ENCODE assay signal across 8 cellular contexts in the genomic region with DNA sequence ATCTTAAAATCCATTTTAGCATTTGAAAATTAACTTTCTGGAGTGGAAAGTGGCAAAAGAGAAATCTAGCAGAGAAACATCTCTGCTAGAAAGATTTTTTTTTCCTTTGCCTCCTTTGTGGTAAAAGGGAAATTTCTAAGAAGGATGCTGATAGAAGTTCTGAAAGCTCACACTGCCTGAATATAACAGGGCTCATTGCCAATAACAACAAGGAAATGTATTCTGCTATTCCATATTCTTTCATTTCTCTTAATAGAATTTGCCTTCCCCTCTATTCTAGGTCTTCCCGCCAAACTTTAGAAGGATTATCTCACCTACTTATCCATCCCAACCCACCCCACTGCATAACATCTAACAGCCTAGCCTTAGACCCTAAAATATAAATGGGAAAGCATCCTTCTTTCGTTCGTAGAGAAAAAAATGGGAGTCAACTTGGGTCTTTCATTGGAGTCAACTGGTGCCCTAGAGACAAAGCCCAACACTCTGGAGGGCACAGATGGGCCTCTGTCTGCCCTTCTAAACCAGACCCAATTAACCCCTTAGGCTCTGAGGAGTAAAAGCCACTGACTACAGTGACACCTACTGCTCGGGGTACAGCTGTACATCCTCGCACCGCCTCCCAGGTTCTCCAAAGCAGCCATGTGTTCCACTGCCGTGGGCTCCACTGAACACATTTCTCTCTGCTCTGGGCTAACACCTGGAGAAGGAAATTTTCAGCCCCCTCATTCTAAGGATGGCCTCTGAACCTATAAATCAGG.
DNase-seq lines count a peak whose midpoint lies in the region; ATAC-seq, FAIRE-seq and TF ChIP-seq lines count a peak whose summit lies in the region.

No MANE protein-coding gene starts in this region.

- peaks cover 61% of the 10 kb centered on the region for H3K4me1 Mint-ChIP-seq in astrocyte (ENCODE audit: low read depth, unreplicated experiment)

- peaks cover 19% of the 10 kb centered on the region for H3K4me1 ChIP-seq in astrocyte (ENCODE audit: insufficient read depth, low read length)
- H3K4me1 ChIP-seq in right lobe of liver, result peaks cover 0 to 14% (median 4%) of the 10 kb centered on the region in 4 donors

- TF ChIP-seq CTCF in astrocyte (IDR thresholded peaks at IDR 0.05; ENCODE audit: insufficient read depth, low read depth, low read length) (peak; percentile 22), right lobe of liver (IDR thresholded peaks at IDR 0.05) (peak in 2 of 4 donors; percentile 15 to 18)

- peak overlapping the region; percentile 72 for H3K27ac Mint-ChIP-seq in astrocyte (ENCODE audit: unreplicated experiment)

- TF ChIP-seq POLR2A in right lobe of liver (IDR thresholded peaks at IDR 0.05), result no peak

- FAIRE-seq in astrocyte (lab: Jason Lieb, UNC), result peak; percentile 32

- H3K79me2 ChIP-seq in astrocyte (ENCODE audit: insufficient read depth, low read length), result no peaks in the 10 kb centered on the region

- no peak overlapping the region for H3K4me3 Mint-ChIP-seq in astrocyte (ENCODE audit: unreplicated experiment)

- H3K27ac ChIP-seq in astrocyte (ENCODE audit: low read depth, low read length) (no peak overlapping the region), right lobe of liver (peak overlapping the region in 1 of 3 donors; percentile 39)

- WGBS in right lobe of liver (ENCODE audit: insufficient coverage, low coverage, low lambda C conversion rate, missing lambda C conversion rate), result 61% methylated on average over 4 of the region's 7 CpGs

- intact Hi-C loops in right lobe of liver (cut with DNase I), result no loop called here

- H3K27me3 ChIP-seq in astrocyte (ENCODE audit: insufficient read depth, low read length) (no peaks in the 10 kb centered on the region), right lobe of liver (no peaks in the 10 kb centered on the region)

- H3K36me3 Mint-ChIP-seq in astrocyte (ENCODE audit: low read depth, unreplicated experiment), result no peaks in the 10 kb centered on the region

- ATAC-seq in right lobe of liver (peak in 1 of 4 donors; percentile 14), HG03196 (IDR thresholded peaks at IDR 0.05; ENCODE audit: unreplicated experiment) (no peak), GM18520 (IDR thresholded peaks at IDR 0.05; ENCODE audit: unreplicated experiment) (no peak)

- H3K4me3 ChIP-seq in astrocyte (ENCODE audit: insufficient read depth, low read depth, low read length), result peak overlapping the region; percentile 39
- H3K4me3 ChIP-seq in right lobe of liver, result peak overlapping the region in 2 of 3 donors; percentile 29 to 40

- peak; percentile 17 for DNase-seq in stimulated activated CD4-positive, alpha-beta T cell treated with anti-CD3 and anti-CD28 coated beads, Interleukin-15, amount 100 ng/mL, for 24 hours
- DNase-seq in stimulated activated CD4-positive, alpha-beta T cell treated with anti-CD3 and anti-CD28 coated beads, Interleukin-4, amount 100 ng/mL, for 24 hours, result no peak
- DNase-seq in NCI-H2196 treated with DMSO at 0.1 percent for 48 hours (lab: John Stamatoyannopoulos, UW; ENCODE audit: unreplicated experiment) (peak; percentile 8), astrocyte (ENCODE audit: low read depth) (peak; percentile 43), right lobe of liver (no peak)
- no peak for DNase-seq in effector CD4-positive, alpha-beta T cell

- H3K9me3 Mint-ChIP-seq in astrocyte (ENCODE audit: unreplicated experiment), result no peaks in the 10 kb centered on the region

- peak overlapping the region; percentile 52 for H3K9ac ChIP-seq in astrocyte (ENCODE audit: low read length)

- no peaks in the 10 kb centered on the region for H4K20me1 ChIP-seq in astrocyte (ENCODE audit: insufficient read depth, low read length)

- H3K9me3 ChIP-seq in astrocyte (ENCODE audit: insufficient read depth, low read depth, low read length), result no peaks in the 10 kb centered on the region
- no peaks in the 10 kb centered on the region for H3K9me3 ChIP-seq in right lobe of liver

- peak overlapping the region; percentile 84 for H3K4me2 ChIP-seq in astrocyte (ENCODE audit: low read length)

- H3K27me3 Mint-ChIP-seq in astrocyte (ENCODE audit: low read depth, unreplicated experiment), result no peaks in the 10 kb centered on the region

- no peak overlapping the region for H2AFZ ChIP-seq in astrocyte (ENCODE audit: low read depth, low read length)

- H3K36me3 ChIP-seq in astrocyte (ENCODE audit: insufficient read depth, low read length), result no peaks in the 10 kb centered on the region
- H3K36me3 ChIP-seq in right lobe of liver, result no peaks in the 10 kb centered on the region

Comparison
In these comparisons a context has a peak if more than half of its experiments do, and no peak if none do; other contexts are left out.
1. DNase-seq: peak in stimulated activated CD4-positive, alpha-beta T cell treated with anti-CD3 and anti-CD28 coated beads, Interleukin-15, amount 100 ng/mL, for 24 hours (single experiment), NCI-H2196 treated with DMSO at 0.1 percent for 48 hours (single experiment) and astrocyte (single experiment); none in stimulated activated CD4-positive, alpha-beta T cell treated with anti-CD3 and anti-CD28 coated beads, Interleukin-4, amount 100 ng/mL, for 24 hours (single experiment), right lobe of liver (0 of 3) and effector CD4-positive, alpha-beta T cell (single experiment).